Comparison of ENCODE assay signal across 15 cellular contexts in the genomic region with DNA sequence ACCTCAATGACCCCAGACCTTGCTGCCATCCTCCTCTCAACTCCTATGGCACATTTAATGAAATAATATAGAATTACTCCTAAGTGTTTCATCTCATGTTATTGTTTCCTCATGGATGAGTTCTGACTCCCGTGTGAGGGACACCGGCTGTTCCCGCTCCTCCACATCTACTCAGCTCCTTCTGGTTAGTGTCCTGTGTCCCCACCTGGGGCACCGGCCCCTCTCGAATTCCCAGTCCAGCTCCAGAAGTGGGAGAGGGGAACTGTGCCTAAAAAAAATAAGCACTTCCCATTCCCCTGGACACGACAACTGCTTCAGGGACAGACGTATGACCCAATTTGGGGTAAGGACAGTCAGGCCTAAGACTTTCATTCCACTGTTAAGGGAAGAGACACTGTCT. TPM values are rescaled to one million over a fixed set of nuclear protein-coding genes. Genes with fewer than 3 reads are reported as not detected.
A peak's percentile ranks its signal among the peaks of the same experiment; 100 is the strongest.
DNase-seq lines count a peak whose midpoint lies in the region; ATAC-seq, FAIRE-seq and TF ChIP-seq lines count a peak whose summit lies in the region.
"Had no signal": no experiment of that assay in that cellular context is flagged by ENCODE, and none has a peak within 500 bp of the region (broad histone marks: within the 10 kb centered on the region; RNA-seq: fewer than 3 reads in every experiment).

No MANE protein-coding gene starts in this region.

- peak overlapping the region; percentile 83 for H3K4me3 ChIP-seq in CD4-positive, CD25-positive, alpha-beta regulatory T cell (ENCODE audit: low read depth, low read length)
- H3K4me3 ChIP-seq: coronary artery, psoas muscle, thoracic aorta had no signal

- no peaks in the 10 kb centered on the region for H3K27me3 Mint-ChIP-seq in CD4-positive, CD25-positive, alpha-beta regulatory T cell
- H3K27me3 Mint-ChIP-seq in HFFc6 (ENCODE audit: insufficient read depth), result no peaks in the 10 kb centered on the region
- no peaks in the 10 kb centered on the region for H3K27me3 Mint-ChIP-seq in activated naive CD8-positive, alpha-beta T cell treated with anti-CD3 and anti-CD28 coated beads for 36 hours
- H3K27me3 Mint-ChIP-seq in natural killer cell treated with Interleukin-12 subunit alpha and Interleukin-12 subunit beta and Interleukin-15 and Interleukin-18, amount 100 ng/mL, for 72 hours, result no peaks in the 10 kb centered on the region

- H3K4me1 ChIP-seq in CD4-positive, CD25-positive, alpha-beta regulatory T cell (ENCODE audit: control insufficient read depth, insufficient read depth, low read length, poor library complexity, severe bottlenecking), result peaks cover 99% of the 10 kb centered on the region

- H3K27me3 ChIP-seq in CD4-positive, CD25-positive, alpha-beta regulatory T cell (ENCODE audit: control insufficient read depth, insufficient read depth, low read length), result no peaks in the 10 kb centered on the region

- no peak for TF ChIP-seq CTCF in HFFc6 (IDR thresholded peaks at IDR 0.05)

- peaks cover 0 to 2% (median 0%) of the 10 kb centered on the region in 7 donors for H3K9me3 Mint-ChIP-seq in CD4-positive, CD25-positive, alpha-beta regulatory T cell
- H3K9me3 Mint-ChIP-seq in HFFc6, result no peaks in the 10 kb centered on the region
- H3K9me3 Mint-ChIP-seq in activated naive CD8-positive, alpha-beta T cell treated with anti-CD3 and anti-CD28 coated beads for 36 hours, result peaks cover 2% of the 10 kb centered on the region
- no peaks in the 10 kb centered on the region for H3K9me3 Mint-ChIP-seq in natural killer cell treated with Interleukin-12 subunit alpha and Interleukin-12 subunit beta and Interleukin-15 and Interleukin-18, amount 100 ng/mL, for 72 hours

- peak overlapping the region; percentile 76 for H3K27ac ChIP-seq in CD4-positive, CD25-positive, alpha-beta regulatory T cell (ENCODE audit: insufficient read depth, low read length, poor library complexity, severe bottlenecking)
- H3K27ac ChIP-seq: coronary artery, psoas muscle, thoracic aorta had no signal

- H3K27ac Mint-ChIP-seq in CD4-positive, CD25-positive, alpha-beta regulatory T cell, result peak overlapping the region; percentile 89 to 95 (median 92)
- peak overlapping the region; percentile 71 for H3K27ac Mint-ChIP-seq in HFFc6
- H3K27ac Mint-ChIP-seq in activated naive CD8-positive, alpha-beta T cell treated with anti-CD3 and anti-CD28 coated beads for 36 hours, result peak overlapping the region; percentile 99
- H3K27ac Mint-ChIP-seq in natural killer cell treated with Interleukin-12 subunit alpha and Interleukin-12 subunit beta and Interleukin-15 and Interleukin-18, amount 100 ng/mL, for 72 hours, result peak overlapping the region; percentile 92 to 94

- H3K36me3 Mint-ChIP-seq in CD4-positive, CD25-positive, alpha-beta regulatory T cell, result peaks cover 18% of the 10 kb centered on the region
- H3K36me3 Mint-ChIP-seq in HFFc6 (ENCODE audit: low read depth), result peaks cover 30% of the 10 kb centered on the region
- H3K36me3 Mint-ChIP-seq in activated naive CD8-positive, alpha-beta T cell treated with anti-CD3 and anti-CD28 coated beads for 36 hours, result peaks cover 58% of the 10 kb centered on the region
- no peaks in the 10 kb centered on the region for H3K36me3 Mint-ChIP-seq in natural killer cell treated with Interleukin-12 subunit alpha and Interleukin-12 subunit beta and Interleukin-15 and Interleukin-18, amount 100 ng/mL, for 72 hours

- H3K36me3 ChIP-seq in CD4-positive, CD25-positive, alpha-beta regulatory T cell (ENCODE audit: control insufficient read depth, insufficient read depth, low read length), result no peaks in the 10 kb centered on the region
- H3K36me3 ChIP-seq: thoracic aorta had no signal

- H3K9me3 ChIP-seq in CD4-positive, CD25-positive, alpha-beta regulatory T cell (ENCODE audit: control insufficient read depth in 2 of 2, low read length in 2 of 2), result no peaks in the 10 kb centered on the region
- H3K9me3 ChIP-seq: Caco-2, psoas muscle, thoracic aorta had no signal

- ATAC-seq in CD4-positive, CD25-positive, alpha-beta regulatory T cell (ENCODE audit: low read depth in 2 of 2), result no peak
- no peak for ATAC-seq in natural killer cell treated with Interleukin-12 subunit alpha and Interleukin-12 subunit beta and Interleukin-15 and Interleukin-18, amount 100 ng/mL, for 72 hours
- ATAC-seq: psoas muscle had no signal

- H3K4me3 Mint-ChIP-seq in CD4-positive, CD25-positive, alpha-beta regulatory T cell, result peak overlapping the region; percentile 73 to 89 (median 78)
- H3K4me3 Mint-ChIP-seq in HFFc6, result peak overlapping the region; percentile 39; the same call in 1 of the 2 replicates
- H3K4me3 Mint-ChIP-seq in activated naive CD8-positive, alpha-beta T cell treated with anti-CD3 and anti-CD28 coated beads for 36 hours, result no peak overlapping the region
- H3K4me3 Mint-ChIP-seq in natural killer cell treated with Interleukin-12 subunit alpha and Interleukin-12 subunit beta and Interleukin-15 and Interleukin-18, amount 100 ng/mL, for 72 hours, result peak overlapping the region; percentile 69

- H3K4me1 Mint-ChIP-seq in CD4-positive, CD25-positive, alpha-beta regulatory T cell, result peaks cover 49 to 99% (median 83%) of the 10 kb centered on the region in 4 donors
- H3K4me1 Mint-ChIP-seq in HFFc6 (ENCODE audit: low read depth), result peaks cover 82% of the 10 kb centered on the region
- peaks cover 94% of the 10 kb centered on the region for H3K4me1 Mint-ChIP-seq in activated naive CD8-positive, alpha-beta T cell treated with anti-CD3 and anti-CD28 coated beads for 36 hours
- peaks cover 80 to 85% of the 10 kb centered on the region in 2 donors for H3K4me1 Mint-ChIP-seq in natural killer cell treated with Interleukin-12 subunit alpha and Interleukin-12 subunit beta and Interleukin-15 and Interleukin-18, amount 100 ng/mL, for 72 hours (ENCODE audit: low read depth in 2 of 2)

- DNase-seq in CD4-positive, CD25-positive, alpha-beta regulatory T cell, result no peak
- DNase-seq in HFFc6 (no peak), GM19239 (ENCODE audit: insufficient read length, low spot score) (no peak), GM19238 (ENCODE audit: insufficient read length, low spot score) (no peak), LoVo (ENCODE audit: low spot score) (no peak), mucosa of gallbladder (ENCODE audit: low spot score) (no peak)
- no peak for DNase-seq in activated naive CD8-positive, alpha-beta T cell treated with anti-CD3 and anti-CD28 coated beads for 36 hours
- no peak for DNase-seq in natural killer cell treated with Interleukin-12 subunit alpha and Interleukin-12 subunit beta and Interleukin-15 and Interleukin-18, amount 100 ng/mL, for 72 hours (ENCODE audit: low spot score)
- DNase-seq: amygdala, Caco-2, NCI-H2081 treated with DMSO at 0.1 percent for 48 hours, NCI-H774, psoas muscle had no signal

- no peak for FAIRE-seq in GM19239 (lab: Jason Lieb, UNC)

RNA-seq across cellular contexts. Expression of a gene that starts 58.3 kb away (rescaled TPM):
- 156 TPM for total RNA-seq in CD4-positive, CD25-positive, alpha-beta regulatory T cell
- 10 to 100 TPM; 41.3 to 68.8 (median 49.1) TPM for polyA plus RNA-seq in CD4-positive, CD25-positive, alpha-beta regulatory T cell
- 10 to 100 TPM; 50.1 to 67.9 (median 58.9) TPM for total RNA-seq in HFFc6 (2021; fragmentation: NEBNext Ultra II Directional; extraction: Animal tissue kit (Norgen Biotek cat#: 25700))
- 100 to 1,000 TPM; 111 to 118 TPM for total RNA-seq in activated naive CD8-positive, alpha-beta T cell treated with anti-CD3 and anti-CD28 coated beads for 36 hours
- 100 to 1,000 TPM; 149 to 152 TPM for total RNA-seq in natural killer cell treated with Interleukin-12 subunit alpha and Interleukin-12 subunit beta and Interleukin-15 and Interleukin-18, amount 100 ng/mL, for 72 hours
- total RNA-seq in mucosa of gallbladder, result 55.2 TPM
